14 cellular contexts compared by ENCODE assay signal in the genomic region with DNA sequence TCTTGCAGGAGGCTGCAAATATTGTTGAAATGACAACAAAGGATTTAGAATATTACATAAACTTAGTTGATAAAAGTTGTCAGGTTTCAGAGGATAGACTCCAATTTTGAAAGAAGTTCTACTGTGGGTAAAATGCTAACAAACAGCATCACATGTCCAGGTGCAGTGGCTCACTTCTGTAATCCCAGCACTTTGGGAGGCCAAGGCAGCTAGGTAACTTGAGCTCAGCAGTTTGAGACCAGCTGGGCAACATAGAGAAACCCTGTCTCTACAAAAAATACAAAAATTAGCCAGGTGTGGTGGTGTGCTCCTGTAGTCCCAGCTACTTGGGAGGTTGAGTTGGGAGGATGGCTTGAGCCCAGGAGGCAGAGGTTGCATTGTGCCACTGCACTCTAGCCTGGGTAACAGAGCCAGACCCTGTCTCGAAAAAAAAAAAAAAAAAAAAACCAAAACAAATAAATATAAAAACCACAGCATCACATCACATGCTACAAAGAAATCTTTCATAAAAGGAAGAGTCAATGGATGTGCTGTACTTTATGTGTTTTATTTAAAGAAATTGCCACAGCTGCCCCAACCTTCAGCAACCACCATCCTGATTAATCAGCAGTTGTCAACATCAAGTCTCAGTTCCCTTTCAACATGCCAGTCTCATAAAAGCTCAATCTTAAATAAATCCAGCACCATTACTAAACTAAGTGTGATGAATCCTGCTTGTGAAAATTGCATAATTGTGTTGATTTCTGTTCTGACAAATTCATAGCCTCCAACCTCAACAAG.
DNase-seq lines count a peak whose midpoint lies in the region; ATAC-seq and TF ChIP-seq lines count a peak whose summit lies in the region.
"Had no signal": no experiment of that assay in that cellular context is flagged by ENCODE, and none has a peak within 500 bp of the region (broad histone marks: within the 10 kb centered on the region; RNA-seq: fewer than 3 reads in every experiment).

No MANE protein-coding gene starts in this region.

- H3K4me3 ChIP-seq in PC-3 (ENCODE audit: low read length): no peak overlapping the region
- no peak overlapping the region for H3K4me3 ChIP-seq in mammary epithelial cell (replicated peaks in 1 of 3; ENCODE audit: insufficient read depth in 1 of 3, low read depth in 2 of 3, low read length in 3 of 3)
- H3K4me3 ChIP-seq: A549 had no signal

- H2AFZ ChIP-seq in PC-3 (ENCODE audit: low read length) (no peak overlapping the region), mammary epithelial cell (ENCODE audit: low read depth, low read length) (no peak overlapping the region)

- H3F3A ChIP-seq in PC-3 (ENCODE audit: low read length, unreplicated experiment): no peaks in the 10 kb centered on the region

- in situ Hi-C loops in mammary epithelial cell (cut with MboI; ENCODE audit: low sequenced_read_pairs in 2 of 2): no loop called here

- H3K79me2 ChIP-seq in PC-3 (ENCODE audit: low read length) (no peaks in the 10 kb centered on the region), mammary epithelial cell (ENCODE audit: insufficient read depth, low read length) (no peaks in the 10 kb centered on the region)

- no CpG with 5 or more reads among the region's 1 CpG for WGBS in mammary epithelial cell (ENCODE audit: low coverage, missing lambda C conversion rate)

- POLR2A ChIA-PET in PC-3 (lab: Charles Lee; ENCODE audit: unreplicated experiment): interaction anchor here (0.5 to 0.7 kb wide), 3 partner anchors 8 to 1942 kb away, joined by 3 to 4 read pairs (median 3); no protein-coding TSS in a partner anchor

- H3K27me3 ChIP-seq in PC-3 (ENCODE audit: low read length) (no peaks in the 10 kb centered on the region), mammary epithelial cell (ENCODE audit: insufficient read depth, low read length) (no peaks in the 10 kb centered on the region)

- CTCF ChIA-PET in PC-3 (lab: Charles Lee) (interaction anchor here (0.6 to 1.0 kb wide), 3 partner anchors 38 to 1173 kb away, joined by 3 to 7 read pairs (median 4); no protein-coding TSS in a partner anchor), mammary epithelial cell (lab: Charles Lee; ENCODE audit: low non-redundant PET) (no interaction called here)

- H3K9ac ChIP-seq in PC-3 (ENCODE audit: low read length): no peak overlapping the region
- no peak overlapping the region for H3K9ac ChIP-seq in mammary epithelial cell (ENCODE audit: insufficient read depth, low read length)

- DNase-seq in NOMO-1 treated with DMSO at 0.1 percent for 48 hours (lab: John Stamatoyannopoulos, UW; ENCODE audit: unreplicated experiment): peak; percentile 27
- no peak for DNase-seq in NOMO-1 treated with dmso at 0.1 percent for 144 hours (lab: John Stamatoyannopoulos, UW; ENCODE audit: unreplicated experiment)
- peak; percentile 63 for DNase-seq in PC-3
- DNase-seq in mammary epithelial cell: peak; percentile 14
- no peak for DNase-seq in stimulated activated CD4-positive, alpha-beta T cell treated with anti-CD3 and anti-CD28 coated beads, Interleukin-1b, Interleukin-23, amount 100 ng/mL, for 48 hours
- no peak for DNase-seq in NCI-H774 (lab: John Stamatoyannopoulos, UW)
- DNase-seq: AML-193; Caco-2; CD4-positive, alpha-beta T cell; H9 had no signal

- BruUV-seq in PC-3 (replicated peaks; lab: Mats Ljungman, UMichigan) (no TSS peak), mammary epithelial cell (replicated peaks; lab: Mats Ljungman, UMichigan) (no TSS peak)

- intact Hi-C loops in PC-3 (cut with micrococcal nuclease) (loop anchor here (1.0 to 10.0 kb wide), 2 partner anchors 35 to 411 kb away; no protein-coding TSS in a partner anchor), mammary epithelial cell (cut with micrococcal nuclease) (no loop called here)

- H3K4me1 ChIP-seq in PC-3 (ENCODE audit: insufficient read depth, low read length) (no peaks in the 10 kb centered on the region; the same call in 1 of the 2 replicates), mammary epithelial cell (ENCODE audit: insufficient read depth, low read length) (peaks cover 4% of the 10 kb centered on the region)
- H3K4me1 ChIP-seq: A549, Caco-2 had no signal

- H3K4me2 ChIP-seq in PC-3 (ENCODE audit: low read length) (no peak overlapping the region), mammary epithelial cell (ENCODE audit: insufficient read depth, low read depth, low read length) (no peak overlapping the region)
- H3K4me2 ChIP-seq: A549 had no signal

- ATAC-seq in PC-3 (peak; percentile 87), GM21381 (IDR thresholded peaks at IDR 0.05; ENCODE audit: unreplicated experiment) (no peak)
- ATAC-seq: A549 had no signal

- no peak overlapping the region for H3K27ac ChIP-seq in PC-3 (ENCODE audit: low read length)
- no peak overlapping the region for H3K27ac ChIP-seq in mammary epithelial cell (ENCODE audit: insufficient read depth, low read depth, low read length)
- H3K27ac ChIP-seq: 22Rv1, A549, C4-2B had no signal

- H3K36me3 ChIP-seq in PC-3 (ENCODE audit: low read depth, low read length) (no peaks in the 10 kb centered on the region), mammary epithelial cell (ENCODE audit: insufficient read depth, low read length) (no peaks in the 10 kb centered on the region)

- H3K9me3 ChIP-seq in PC-3 (ENCODE audit: low read length): no peaks in the 10 kb centered on the region
- no peaks in the 10 kb centered on the region for H3K9me3 ChIP-seq in mammary epithelial cell (replicated peaks; ENCODE audit: insufficient read depth, low read length)
- H3K9me3 ChIP-seq: A549, Caco-2 had no signal

- H4K20me1 ChIP-seq in PC-3 (ENCODE audit: low read length) (no peaks in the 10 kb centered on the region), mammary epithelial cell (ENCODE audit: insufficient read depth, low read length) (no peaks in the 10 kb centered on the region)

- no peaks in the 10 kb centered on the region for H3K9me2 ChIP-seq in PC-3 (replicated peaks; ENCODE audit: low read length)

- dilution Hi-C loops in mammary epithelial cell (cut with HindIII; ENCODE audit: low sequenced_read_pairs): no loop called here

- TF ChIP-seq CTCF in PC-3 (conservative IDR thresholded peaks at IDR 0.05; ENCODE audit: low read depth, low read length): no peak
- TF ChIP-seq CTCF in mammary epithelial cell (conservative IDR thresholded peaks at IDR 0.05 in 1 of 2, IDR thresholded peaks at IDR 0.05 in 1 of 2; ENCODE audit: extremely low read depth in 1 of 2, insufficient read depth in 1 of 2, low read depth in 1 of 2, low read length in 2 of 2): no peak

Comparison
In these comparisons a context has a peak if more than half of its experiments do, and no peak if none do; other contexts are left out.
1. DNase-seq: peak in NOMO-1 treated with DMSO at 0.1 percent for 48 hours (single experiment), PC-3 (single experiment) and mammary epithelial cell (single experiment); none in NOMO-1 treated with dmso at 0.1 percent for 144 hours (single experiment), stimulated activated CD4-positive, alpha-beta T cell treated with anti-CD3 and anti-CD28 coated beads, Interleukin-1b, Interleukin-23, amount 100 ng/mL, for 48 hours (single experiment) and NCI-H774 (single experiment).